Comparison of ENCODE assay signal across 8 cellular contexts in the genomic region with DNA sequence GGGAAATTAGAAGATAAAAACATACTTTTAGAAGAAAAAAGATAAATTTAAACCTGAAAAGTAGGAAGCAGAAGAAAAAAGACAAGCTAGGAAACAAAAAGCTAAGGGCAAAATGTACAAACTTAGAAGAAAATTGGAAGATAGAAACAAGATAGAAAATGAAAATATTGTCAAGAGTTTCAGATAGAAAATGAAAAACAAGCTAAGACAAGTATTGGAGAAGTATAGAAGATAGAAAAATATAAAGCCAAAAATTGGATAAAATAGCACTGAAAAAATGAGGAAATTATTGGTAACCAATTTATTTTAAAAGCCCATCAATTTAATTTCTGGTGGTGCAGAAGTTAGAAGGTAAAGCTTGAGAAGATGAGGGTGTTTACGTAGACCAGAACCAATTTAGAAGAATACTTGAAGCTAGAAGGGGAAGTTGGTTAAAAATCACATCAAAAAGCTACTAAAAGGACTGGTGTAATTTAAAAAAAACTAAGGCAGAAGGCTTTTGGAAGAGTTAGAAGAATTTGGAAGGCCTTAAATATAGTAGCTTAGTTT. TPM values are rescaled to one million over a fixed set of nuclear protein-coding genes. Genes with fewer than 3 reads are reported as not detected.
A peak's percentile ranks its signal among the peaks of the same experiment; 100 is the strongest.
DNase-seq lines count a peak whose midpoint lies in the region; ATAC-seq and TF ChIP-seq lines count a peak whose summit lies in the region.

No MANE protein-coding gene starts in this region.

- H3K4me3 ChIP-seq in CD8-positive, alpha-beta T cell (ENCODE audit: low read depth, low read length) = peak overlapping the region; percentile 72
- H3K4me3 ChIP-seq in psoas muscle = peak overlapping the region; percentile 92

- H3K27me3 ChIP-seq in CD8-positive, alpha-beta T cell (ENCODE audit: insufficient read depth, low read length) = no peaks in the 10 kb centered on the region
- H3K27me3 ChIP-seq in psoas muscle (ENCODE audit: insufficient read depth in 3 of 3, low read length in 2 of 3) = no peaks in the 10 kb centered on the region

- intact Hi-C loops in CD8-positive, alpha-beta T cell (cut with DNase I, micrococcal nuclease) = loop anchor here (2.0 kb wide), 2 partner anchors 25 to 77 kb away; a partner anchor contains a TSS
- intact Hi-C loops in psoas muscle (cut with DNase I) = loop anchor here in 1 of 2 donors (2.0 kb wide), 2 partner anchors 23 to 77 kb away; a partner anchor contains a TSS

- CTCF ChIA-PET in CD8-positive, alpha-beta T cell (lab: Charles Lee) = interaction anchor here (0.6 to 8.4 kb wide), 16 partner anchors 8 to 280 kb away, joined by 3 to 229 read pairs (median 4); a partner anchor contains a TSS

- no peak for ATAC-seq in CD8-positive, alpha-beta T cell
- ATAC-seq in psoas muscle (no peak), HG03095 (IDR thresholded peaks at IDR 0.05; ENCODE audit: unreplicated experiment) (no peak)

- no peaks in the 10 kb centered on the region for H3K27me3 Mint-ChIP-seq in CD8-positive, alpha-beta T cell (ENCODE audit: low read depth)
- no peaks in the 10 kb centered on the region for H3K27me3 Mint-ChIP-seq in activated T-cell treated with anti-CD3 and anti-CD28 coated beads, Interleukin-2, amount 50 U/mL, for 24 hours

- peaks cover 17% of the 10 kb centered on the region for H3K36me3 Mint-ChIP-seq in CD8-positive, alpha-beta T cell
- peaks cover 8% of the 10 kb centered on the region for H3K36me3 Mint-ChIP-seq in activated T-cell treated with anti-CD3 and anti-CD28 coated beads, Interleukin-2, amount 50 U/mL, for 24 hours (ENCODE audit: low read depth)

- TF ChIP-seq CTCF in CD8-positive, alpha-beta T cell (IDR thresholded peaks at IDR 0.05) = no peak
- TF ChIP-seq CTCF in psoas muscle (IDR thresholded peaks at IDR 0.05) = no peak

- no peak overlapping the region for H3K4me3 Mint-ChIP-seq in CD8-positive, alpha-beta T cell
- H3K4me3 Mint-ChIP-seq in activated T-cell treated with anti-CD3 and anti-CD28 coated beads, Interleukin-2, amount 50 U/mL, for 24 hours = no peak overlapping the region

- WGBS in psoas muscle, 3 donors = 0% methylated on average over 1 of the region's 1 CpG

- H3K9me3 ChIP-seq in CD8-positive, alpha-beta T cell (ENCODE audit: low read length) = no peaks in the 10 kb centered on the region
- no peaks in the 10 kb centered on the region for H3K9me3 ChIP-seq in psoas muscle

- peak overlapping the region; percentile 99 for H3K27ac ChIP-seq in CD8-positive, alpha-beta T cell (ENCODE audit: low read depth, low read length)
- H3K27ac ChIP-seq in epithelial cell of prostate (peak overlapping the region; percentile 100), psoas muscle (peak overlapping the region; percentile 99)

- H3K27ac Mint-ChIP-seq in CD8-positive, alpha-beta T cell = no peak overlapping the region
- no peak overlapping the region for H3K27ac Mint-ChIP-seq in activated T-cell treated with anti-CD3 and anti-CD28 coated beads, Interleukin-2, amount 50 U/mL, for 24 hours

- peaks cover 26% of the 10 kb centered on the region for H3K4me1 Mint-ChIP-seq in CD8-positive, alpha-beta T cell (ENCODE audit: low read depth)
- peaks cover 35% of the 10 kb centered on the region for H3K4me1 Mint-ChIP-seq in activated T-cell treated with anti-CD3 and anti-CD28 coated beads, Interleukin-2, amount 50 U/mL, for 24 hours (ENCODE audit: low read depth)

- peaks cover 18% of the 10 kb centered on the region for H3K4me1 ChIP-seq in CD8-positive, alpha-beta T cell (ENCODE audit: insufficient read depth, low read length)
- H3K4me1 ChIP-seq in psoas muscle = peaks cover 25% of the 10 kb centered on the region

- no peaks in the 10 kb centered on the region for H3K9me3 Mint-ChIP-seq in CD8-positive, alpha-beta T cell
- no peaks in the 10 kb centered on the region for H3K9me3 Mint-ChIP-seq in activated T-cell treated with anti-CD3 and anti-CD28 coated beads, Interleukin-2, amount 50 U/mL, for 24 hours

- peaks cover 41% of the 10 kb centered on the region for H3K36me3 ChIP-seq in CD8-positive, alpha-beta T cell (ENCODE audit: insufficient read depth, low read length)
- peaks cover 8 to 51% of the 10 kb centered on the region in 2 donors for H3K36me3 ChIP-seq in psoas muscle (ENCODE audit: insufficient read depth in 1 of 2, low read depth in 1 of 2)

- no peak for DNase-seq in CD8-positive, alpha-beta T cell
- DNase-seq in NOMO-1 treated with DMSO at 0.1 percent for 48 hours (lab: John Stamatoyannopoulos, UW; ENCODE audit: unreplicated experiment) = peak; percentile 45
- no peak for DNase-seq in epithelial cell of prostate (ENCODE audit: low read depth, low spot score)
- DNase-seq in psoas muscle = no peak
- DNase-seq in NCI-H510A treated with DMSO at 0.1 percent for 48 hours (lab: John Stamatoyannopoulos, UW) = no peak
- DNase-seq in D341Med (ENCODE audit: low spot score) = no peak
- no peak for DNase-seq in activated T-cell treated with anti-CD3 and anti-CD28 coated beads, Interleukin-2, amount 50 U/mL, for 24 hours

- POLR2A ChIA-PET in CD8-positive, alpha-beta T cell (lab: Charles Lee) = interaction anchor here (0.6 to 18.0 kb wide), 58 partner anchors 8 to 1834 kb away, joined by 3 to 1786 read pairs (median 8); a partner anchor contains a TSS

RNA-seq across cellular contexts. Expression of a gene that starts 0.9 kb away (rescaled TPM):
- over 10,000 TPM; 25,886 to 26,729 TPM for total RNA-seq in CD8-positive, alpha-beta T cell
- over 10,000 TPM in 1 of 4 donors, 1,000 to 10,000 TPM in 3; 3,071 to 11,376 (median 4,986) TPM for total RNA-seq in psoas muscle
- polyA plus RNA-seq in psoas muscle = 100 to 1,000 TPM; 102 to 846 (median 299) TPM

RNA-seq across cellular contexts. Expression of a gene that starts 25.1 kb away (rescaled TPM):
- total RNA-seq in CD8-positive, alpha-beta T cell = 10 to 100 TPM; 55.8 to 60.4 TPM
- 100 to 1,000 TPM in 1 of 4 donors, 10 to 100 TPM in 3; 77.8 to 106 (median 92.6) TPM for total RNA-seq in psoas muscle
- polyA plus RNA-seq in psoas muscle = 10 to 100 TPM; 66.9 to 87.4 (median 79.4) TPM

RNA-seq across cellular contexts. Expression of a gene that starts 58.4 kb away (rescaled TPM):
- 100 to 1,000 TPM; 231 to 246 TPM for total RNA-seq in CD8-positive, alpha-beta T cell
- 10 to 100 TPM; 27.9 to 82.3 (median 51.4) TPM for total RNA-seq in psoas muscle
- polyA plus RNA-seq in psoas muscle = 10 to 100 TPM; 12.7 to 19.2 (median 17.2) TPM
